Comparison of ENCODE assay signal across 32 cellular contexts in the genomic region with DNA sequence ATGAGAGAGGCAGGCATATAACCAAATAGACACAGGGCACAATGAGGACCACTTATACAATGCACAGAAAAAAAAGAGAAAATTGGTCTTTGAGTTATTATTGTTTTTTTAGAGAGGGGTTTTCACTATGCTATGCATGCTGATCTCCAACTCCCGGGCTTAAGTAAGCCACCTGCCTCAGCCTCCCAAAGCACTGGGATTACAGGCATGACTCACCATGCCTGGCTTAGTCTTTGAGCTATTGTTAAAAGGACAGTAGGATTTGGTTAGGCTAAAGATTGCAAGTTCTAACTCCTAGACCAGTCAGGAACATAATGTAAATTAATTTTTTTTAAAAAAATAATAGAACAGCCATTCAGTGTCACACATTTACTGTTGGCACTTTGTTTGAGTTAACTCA.
DNase-seq lines count a peak whose midpoint lies in the region; ATAC-seq, FAIRE-seq and TF ChIP-seq lines count a peak whose summit lies in the region.
"Had no signal": no experiment of that assay in that cellular context is flagged by ENCODE, and none has a peak within 500 bp of the region (broad histone marks: within the 10 kb centered on the region; RNA-seq: fewer than 3 reads in every experiment).

No MANE protein-coding gene starts in this region.

- DNase-seq in EH (ENCODE audit: low read depth) (peak; percentile 25), M059J (ENCODE audit: low read depth) (peak; percentile 43), bronchial epithelial cell (ENCODE audit: low read depth) (peak; percentile 47), mesendoderm (peak; percentile 26), NCI-H1436 treated with DMSO at 0.1 percent for 48 hours (lab: John Stamatoyannopoulos, UW) (no peak)
- DNase-seq: ACHN; activated CD4-positive, alpha-beta T cell treated with anti-CD3 and anti-CD28 coated beads, Interleukin-2, amount 50 U/mL, for 4 hours; activated CD8-positive, alpha-beta memory T cell treated with anti-CD3 and anti-CD28 coated beads, Interleukin-2, amount 10 ng/mL, durations not matched to agents 7 days and 5 days; activated gamma-delta T cell treated with Interleukin-2 at 50 U/mL for 16 hours; activated naive CD8-positive, alpha-beta T cell treated with anti-CD3 and anti-CD28 coated beads, Interleukin-2, amount 10 ng/mL, durations not matched to agents 7 days and 5 days; activated T-cell treated with anti-CD3 and anti-CD28 coated beads, Interleukin-2, amount 50 U/mL, for 48 hours; BE2C; CD8-positive, alpha-beta memory T cell; central memory CD4-positive, alpha-beta T cell; DMS153; gastrocnemius medialis; GDM1; KBM-7; left cardiac atrium; mucosa of descending colon; NCI-H1417; NCI-H2081 treated with DMSO at 0.1 percent for 48 hours; NCI-H748 treated with DMSO at 0.1 percent for 48 hours; stimulated activated naive B cell treated with anti-CD40 and anti-IgM and Interleukin-4, amounts not matched to agents 10 μg/mL and 1 μg/mL and 100 μg/mL, for 72 hours; upper lobe of left lung had no signal

- H3K18ac ChIP-seq in mesendoderm (ENCODE audit: low read length) = no peak overlapping the region

- no peak overlapping the region for H2AK5ac ChIP-seq in mesendoderm (ENCODE audit: low read length)

- H4K8ac ChIP-seq in mesendoderm (ENCODE audit: low read depth, low read length) = no peak overlapping the region

- H3K79me1 ChIP-seq in mesendoderm (ENCODE audit: low read length) = no peaks in the 10 kb centered on the region

- no peak overlapping the region for H2BK5ac ChIP-seq in mesendoderm (ENCODE audit: low read length)

- H2BK15ac ChIP-seq in mesendoderm (replicated peaks; ENCODE audit: low read depth) = no peak overlapping the region

- WGBS in mesendoderm (ENCODE audit: extremely low coverage, insufficient coverage, low lambda C conversion rate) = no CpG with 5 or more reads among the region's 1 CpG

- no peak for FAIRE-seq in bronchial epithelial cell (lab: Jason Lieb, UNC)

- H3K9ac ChIP-seq in mesendoderm (ENCODE audit: low read length) = no peak overlapping the region

- ATAC-seq in HG02798 (IDR thresholded peaks at IDR 0.05; ENCODE audit: poor library complexity, unreplicated experiment) (no peak), GM21528 (IDR thresholded peaks at IDR 0.05; ENCODE audit: low FRiP score, unreplicated experiment) (no peak), HG02884 (IDR thresholded peaks at IDR 0.05; ENCODE audit: unreplicated experiment) (no peak)
- ATAC-seq: activated CD4-positive, CD25-positive, alpha-beta regulatory T cell treated with anti-CD3 and anti-CD28 coated beads, Interleukin-2, amount 50 U/mL, for 24 hours; activated CD8-positive, alpha-beta memory T cell treated with anti-CD3 and anti-CD28 coated beads, Interleukin-2, amount 10 ng/mL, durations not matched to agents 7 days and 5 days; esophagus mucosa; gastrocnemius medialis; GM23338; left cardiac atrium; mucosa of descending colon; stimulated activated naive B cell treated with anti-CD40 and anti-IgM and Interleukin-4, amounts not matched to agents 10 μg/mL and 1 μg/mL and 100 μg/mL, for 72 hours had no signal

- no peak overlapping the region for H3K4me3 ChIP-seq in bronchial epithelial cell (ENCODE audit: low read depth, low read length)
- no peak overlapping the region for H3K4me3 ChIP-seq in mesendoderm (ENCODE audit: low read length)
- H3K4me3 ChIP-seq: gastrocnemius medialis, GM23338, mucosa of descending colon, SK-N-MC, upper lobe of left lung had no signal

- H3K4me2 ChIP-seq in mesendoderm (ENCODE audit: low read length) = no peak overlapping the region
- H3K4me2 ChIP-seq: GM23338 had no signal

- H4K5ac ChIP-seq in mesendoderm (ENCODE audit: low read length) = no peak overlapping the region

- TF ChIP-seq CTCF in bronchial epithelial cell (IDR thresholded peaks at IDR 0.05; ENCODE audit: insufficient read depth, low read length, severe bottlenecking) = no peak

- no peak overlapping the region for H2BK120ac ChIP-seq in mesendoderm (ENCODE audit: low read depth, low read length)

- no peaks in the 10 kb centered on the region for H3K36me3 ChIP-seq in bronchial epithelial cell (ENCODE audit: control insufficient read depth, insufficient read depth, low read length)
- no peaks in the 10 kb centered on the region for H3K36me3 ChIP-seq in mesendoderm (ENCODE audit: control insufficient read depth, insufficient read depth, low read length)
- H3K36me3 ChIP-seq: BE2C, gastrocnemius medialis, upper lobe of left lung had no signal

- H3K4me1 ChIP-seq in mesendoderm (ENCODE audit: control insufficient read depth, low read depth, low read length) = no peaks in the 10 kb centered on the region
- H3K4me1 ChIP-seq: gastrocnemius medialis, upper lobe of left lung had no signal

- H3K27me3 ChIP-seq in bronchial epithelial cell (ENCODE audit: control insufficient read depth, insufficient read depth, low read length) = no peaks in the 10 kb centered on the region
- no peaks in the 10 kb centered on the region for H3K27me3 ChIP-seq in mesendoderm (ENCODE audit: insufficient read depth, low read length, poor library complexity)
- H3K27me3 ChIP-seq: BE2C, gastrocnemius medialis, upper lobe of left lung had no signal

- no peak overlapping the region for H3K4ac ChIP-seq in mesendoderm (ENCODE audit: low read depth, low read length)

- H3K56ac ChIP-seq in mesendoderm (ENCODE audit: low read length) = no peak overlapping the region

- no peaks in the 10 kb centered on the region for H3K79me2 ChIP-seq in mesendoderm (ENCODE audit: control insufficient read depth, insufficient read depth, low read length)

- H3K23ac ChIP-seq in mesendoderm (ENCODE audit: low read length) = no peak overlapping the region

- no peak overlapping the region for H3K27ac ChIP-seq in mesendoderm (ENCODE audit: low read depth, low read length)
- H3K27ac ChIP-seq: gastrocnemius medialis, SK-N-MC, upper lobe of left lung had no signal
